ENCODE assay signal across 20 cellular contexts in the genomic region with DNA sequence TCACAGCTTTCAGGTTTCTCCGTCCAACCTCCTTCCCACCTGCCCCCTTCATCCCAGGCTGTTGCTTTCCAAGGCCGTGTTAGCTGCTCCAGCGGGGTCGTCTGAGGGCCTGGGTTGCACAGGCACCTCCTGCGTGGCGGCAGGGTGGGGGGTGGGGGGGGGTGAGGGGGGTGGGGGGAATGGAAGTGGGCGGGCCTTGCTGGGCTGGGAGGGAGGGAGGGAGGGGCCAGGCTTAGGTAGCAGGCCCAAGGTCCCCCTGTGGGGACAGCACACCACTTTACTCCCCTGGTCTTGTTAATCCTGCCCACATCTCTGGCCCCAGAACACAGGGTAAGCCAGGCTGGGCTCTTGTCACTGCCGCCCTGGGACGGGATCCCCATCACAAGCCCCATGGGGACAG.
A peak's percentile ranks its signal among the peaks of the same experiment; 100 is the strongest.
DNase-seq lines count a peak whose midpoint lies in the region; ATAC-seq, FAIRE-seq and TF ChIP-seq lines count a peak whose summit lies in the region.
"Had no signal": no experiment of that assay in that cellular context is flagged by ENCODE, and none has a peak within 500 bp of the region (broad histone marks: within the 10 kb centered on the region; RNA-seq: fewer than 3 reads in every experiment).

No MANE protein-coding gene starts in this region.

- H2AFZ ChIP-seq in HepG2 (ENCODE audit: low read length) = no peak overlapping the region

- H3K27ac ChIP-seq in HepG2 (ENCODE audit: extremely low read length, insufficient read depth, low read length) (peak overlapping the region; percentile 30), right lobe of liver (no peak overlapping the region), RWPE1 (peak overlapping the region; percentile 97), lower lobe of right lung (no peak overlapping the region)

- H3K4me3 ChIP-seq in HepG2 (replicated peaks in 1 of 3; ENCODE audit: insufficient read depth in 1 of 3, low read depth in 2 of 3, low read length in 3 of 3) = no peak overlapping the region
- H3K4me3 ChIP-seq in right lobe of liver = no peak overlapping the region
- H3K4me3 ChIP-seq in iPS-15b (ENCODE audit: low read depth, low read length) = no peak overlapping the region
- H3K4me3 ChIP-seq in lower lobe of right lung = no peak overlapping the region
- H3K4me3 ChIP-seq: GM12878 had no signal

- in situ Hi-C loops in HepG2 (cut with HindIII; ENCODE audit: extremely low pct_ligation_motif_present, low pct_unique_long_range_greater_than_20kb) = no loop called here

- intact Hi-C loops in HepG2 (cut with micrococcal nuclease; ENCODE audit: unreplicated experiment) (no loop called here), right lobe of liver (cut with DNase I) (no loop called here), lower lobe of right lung (cut with DNase I) (no loop called here)

- POLR2A ChIA-PET in HepG2 (lab: Yijun Ruan, JAX) (interaction anchor here (0.6 kb wide), 2 partner anchors 16 to 26 kb away, joined by 3 read pairs; no protein-coding TSS in a partner anchor), RWPE1 (lab: Yijun Ruan, JAX; ENCODE audit: low non-redundant PET) (no interaction called here)

- TF ChIP-seq CTCF in HepG2 (CRISPR knock-in tag; IDR thresholded peaks at IDR 0.05) = no peak
- no peak for TF ChIP-seq CTCF in right lobe of liver (IDR thresholded peaks at IDR 0.05)
- TF ChIP-seq CTCF in RWPE1 (conservative IDR thresholded peaks at IDR 0.05; ENCODE audit: low read depth) = no peak
- TF ChIP-seq CTCF in lower lobe of right lung (IDR thresholded peaks at IDR 0.05) = no peak
- no peak for TF ChIP-seq CTCF in GM20000 (IDR thresholded peaks at IDR 0.05; ENCODE audit: extremely low read depth, missing control alignments)

- H3K4me1 ChIP-seq in HepG2 (ENCODE audit: insufficient read depth, low read length) = peaks cover 33% of the 10 kb centered on the region
- H3K4me1 ChIP-seq in right lobe of liver = peaks cover 0 to 31% (median 7%) of the 10 kb centered on the region in 4 donors
- no peaks in the 10 kb centered on the region for H3K4me1 ChIP-seq in iPS-15b (ENCODE audit: control insufficient read depth, insufficient read depth, low read length)
- H3K4me1 ChIP-seq in lower lobe of right lung = peaks cover 10% of the 10 kb centered on the region

- BruUV-seq in HepG2 (replicated peaks; lab: Mats Ljungman, UMichigan) = no TSS peak

- H3K4me2 ChIP-seq in HepG2 (ENCODE audit: low read depth, low read length) = no peak overlapping the region

- CTCF ChIA-PET in HepG2 (lab: Yijun Ruan, JAX; ENCODE audit: low intra/inter-chr PET ratio, low total read pairs) (no interaction called here), RWPE1 (lab: Yijun Ruan, JAX) (interaction anchor here (1.1 kb wide), 1 partner anchor 26 kb away, joined by 3 read pairs; no protein-coding TSS in a partner anchor)

- H3K79me2 ChIP-seq in HepG2 (ENCODE audit: insufficient read depth, low read length) = no peaks in the 10 kb centered on the region

- no peak for TF ChIP-seq RAD21 in HepG2 (CRISPR knock-in tag; IDR thresholded peaks at IDR 0.05)

- H3K27me3 ChIP-seq in HepG2 (ENCODE audit: control insufficient read depth in 1 of 2, insufficient read depth in 2 of 2, low read length in 2 of 2) (no peaks in the 10 kb centered on the region), right lobe of liver (no peaks in the 10 kb centered on the region), iPS-15b (ENCODE audit: control insufficient read depth, insufficient read depth, low read length) (no peaks in the 10 kb centered on the region), lower lobe of right lung (ENCODE audit: low read depth) (no peaks in the 10 kb centered on the region)

- 66% methylated on average over 7 of the region's 9 CpGs for WGBS in HepG2 (ENCODE audit: low lambda C conversion rate)
- 64% methylated on average over 2 of the region's 9 CpGs for WGBS in right lobe of liver (ENCODE audit: insufficient coverage, low coverage, low lambda C conversion rate, missing lambda C conversion rate)

- peaks cover 10 to 29% of the 10 kb centered on the region in 2 experiments; a peak in 4 of 5 replicates for H3K36me3 ChIP-seq in HepG2 (replicated peaks in 1 of 2; ENCODE audit: control insufficient read depth in 1 of 2, insufficient read depth in 2 of 2, low read length in 2 of 2)
- H3K36me3 ChIP-seq in right lobe of liver = peaks cover 0 to 60% (median 38%) of the 10 kb centered on the region in 4 donors
- H3K36me3 ChIP-seq in iPS-15b (ENCODE audit: control insufficient read depth, insufficient read depth, low read length) = peaks cover 5% of the 10 kb centered on the region
- peaks cover 68% of the 10 kb centered on the region for H3K36me3 ChIP-seq in lower lobe of right lung

- H3K9ac ChIP-seq in HepG2 (ENCODE audit: insufficient read depth, low read depth, low read length) = no peak overlapping the region
- H3K9ac ChIP-seq in iPS-15b (ENCODE audit: low read depth, low read length) = peak overlapping the region; percentile 47

- FAIRE-seq in HepG2 (lab: Jason Lieb, UNC) = no peak
- FAIRE-seq: GM12878, GM19239, HTR-8/SVneo had no signal

- H4K20me1 ChIP-seq in HepG2 (ENCODE audit: insufficient read depth, low read length) = no peaks in the 10 kb centered on the region

- no peak for DNase-seq in HepG2 (ENCODE audit: low spot score)
- DNase-seq in right lobe of liver = no peak
- DNase-seq in RWPE1 (ENCODE audit: low spot score) = no peak
- no peak for DNase-seq in lower lobe of right lung
- no peak for DNase-seq in inferior parietal cortex (ENCODE audit: extremely low spot score)
- no peak for DNase-seq in GM20000 (ENCODE audit: low spot score)
- DNase-seq: 8988T; C1 segment of cervical spinal cord; CD4-positive, CD25-positive, alpha-beta regulatory T cell; CD8-positive, alpha-beta memory T cell; DMS 273 treated with DMSO at 0.1 percent for 48 hours; DMS53; DND-41; EL; HCEC 1CT; KG1 had no signal

- TF ChIP-seq EP300 in HepG2 (IDR thresholded peaks at IDR 0.05; ENCODE audit: low read depth in 2 of 2, low read length in 2 of 2) (no peak), HepG2 (CRISPR knock-in tag; IDR thresholded peaks at IDR 0.05; ENCODE audit: borderline replicate concordance) (no peak)

- TF ChIP-seq POLR2A in HepG2 (IDR thresholded peaks at IDR 0.05; ENCODE audit: insufficient read depth in 1 of 2, low read depth in 2 of 2, low read length in 2 of 2) (no peak), right lobe of liver (IDR thresholded peaks at IDR 0.05) (no peak)

- ATAC-seq in HepG2 (no peak), right lobe of liver (no peak), lower lobe of right lung (no peak)
- ATAC-seq: GM12878 had no signal

- H3K9me3 ChIP-seq in HepG2 (ENCODE audit: low read length) (no peaks in the 10 kb centered on the region), right lobe of liver (no peaks in the 10 kb centered on the region), iPS-15b (ENCODE audit: control insufficient read depth, insufficient read depth, low read length) (no peaks in the 10 kb centered on the region), lower lobe of right lung (no peaks in the 10 kb centered on the region)

TF ChIP-seq in HepG2, 621 proteins besides CTCF, POLR2A, EP300 and RAD21 (continues in another document):
- TF ChIP-seq, protein P1, sequence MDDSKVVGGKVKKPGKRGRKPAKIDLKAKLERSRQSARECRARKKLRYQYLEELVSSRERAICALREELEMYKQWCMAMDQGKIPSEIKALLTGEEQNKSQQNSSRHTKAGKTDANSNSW (CRISPR knock-in tag; IDR thresholded peaks at IDR 0.05; ENCODE audit: borderline replicate concordance) = no peak
- TF ChIP-seq EEA1 (CRISPR knock-in tag; IDR thresholded peaks at IDR 0.05; ENCODE audit: borderline replicate concordance) = no peak
- TF ChIP-seq RCOR2 (CRISPR knock-in tag; IDR thresholded peaks at IDR 0.05) = no peak
- TF ChIP-seq ZNF292 (CRISPR knock-in tag; IDR thresholded peaks at IDR 0.05; ENCODE audit: borderline replicate concordance, low read depth) = no peak
- no peak for TF ChIP-seq ZKSCAN5 (CRISPR knock-in tag; IDR thresholded peaks at IDR 0.05)
- TF ChIP-seq, protein P2, sequence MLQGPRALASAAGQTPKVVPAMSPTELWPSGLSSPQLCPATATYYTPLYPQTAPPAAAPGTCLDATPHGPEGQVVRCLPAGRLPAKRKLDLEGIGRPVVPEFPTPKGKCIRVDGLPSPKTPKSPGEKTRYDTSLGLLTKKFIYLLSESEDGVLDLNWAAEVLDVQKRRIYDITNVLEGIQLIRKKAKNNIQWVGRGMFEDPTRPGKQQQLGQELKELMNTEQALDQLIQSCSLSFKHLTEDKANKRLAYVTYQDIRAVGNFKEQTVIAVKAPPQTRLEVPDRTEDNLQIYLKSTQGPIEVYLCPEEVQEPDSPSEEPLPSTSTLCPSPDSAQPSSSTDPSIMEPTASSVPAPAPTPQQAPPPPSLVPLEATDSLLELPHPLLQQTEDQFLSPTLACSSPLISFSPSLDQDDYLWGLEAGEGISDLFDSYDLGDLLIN (CRISPR knock-in tag; IDR thresholded peaks at IDR 0.05; ENCODE audit: borderline replicate concordance) = no peak
- no peak for TF ChIP-seq ZSCAN20 (CRISPR knock-in tag; IDR thresholded peaks at IDR 0.05; ENCODE audit: borderline replicate concordance)
- no peak for TF ChIP-seq SP140L (CRISPR knock-in tag; IDR thresholded peaks at IDR 0.05; ENCODE audit: borderline replicate concordance)
- TF ChIP-seq ZNF850 (CRISPR knock-in tag; conservative IDR thresholded peaks at IDR 0.05) = no peak
- TF ChIP-seq ZSCAN9 (CRISPR knock-in tag; IDR thresholded peaks at IDR 0.05; ENCODE audit: borderline replicate concordance) = no peak
- TF ChIP-seq CCDC6 (CRISPR knock-in tag; IDR thresholded peaks at IDR 0.05) = no peak
- no peak for TF ChIP-seq ZNF652 (CRISPR knock-in tag; IDR thresholded peaks at IDR 0.05; ENCODE audit: borderline replicate concordance, low read depth)
- TF ChIP-seq ZNF674 (CRISPR knock-in tag; IDR thresholded peaks at IDR 0.05; ENCODE audit: low read depth) = no peak

Comparison
In these comparisons a context has a peak if more than half of its experiments do, and no peak if none do; other contexts are left out.
1. H3K27ac ChIP-seq: peak in HepG2 (single experiment) and RWPE1 (single experiment); none in right lobe of liver (0 of 3) and lower lobe of right lung (single experiment).